ENCODE assay signal across 31 cellular contexts in the genomic region with DNA sequence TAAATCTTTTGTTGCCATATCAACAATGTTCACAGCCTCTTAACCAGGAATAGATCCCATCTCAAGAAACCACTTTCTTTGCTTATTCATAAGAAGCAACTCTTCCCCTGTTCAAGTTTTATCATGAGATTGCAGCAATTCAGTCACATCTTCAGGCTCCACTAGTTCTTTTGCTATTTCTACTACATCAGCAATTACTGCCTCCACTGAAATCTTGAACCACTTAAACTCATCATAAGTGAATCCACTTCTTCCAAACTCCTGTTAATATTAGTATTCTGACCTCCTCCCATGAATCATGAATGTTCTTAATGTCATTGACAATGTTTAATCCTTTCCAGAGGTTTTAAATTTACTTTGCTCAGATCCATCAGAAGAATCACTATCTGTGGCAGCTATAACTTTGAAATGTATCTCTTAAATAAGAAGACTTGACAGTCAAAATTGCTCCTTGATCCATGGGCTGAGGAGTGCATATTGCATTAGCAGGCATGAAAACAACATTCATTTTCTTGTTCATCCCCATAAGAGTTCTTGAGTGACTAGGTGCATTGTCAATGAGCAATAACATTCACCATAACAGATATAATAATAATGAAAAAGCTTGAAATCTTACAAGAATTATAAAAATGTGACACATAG.
"Had no signal": no experiment of that assay in that cellular context is flagged by ENCODE, and none has a peak within 500 bp of the region (broad histone marks: within the 10 kb centered on the region; RNA-seq: fewer than 3 reads in every experiment).

No MANE protein-coding gene starts in this region.

- H3K4me1 ChIP-seq: adrenal gland, body of pancreas, foreskin keratinocyte, gastrocnemius medialis, heart left ventricle had no signal

- H3K27me3 Mint-ChIP-seq: activated CD4-positive, alpha-beta memory T cell treated with anti-CD3 and anti-CD28 coated beads for 36 hours; activated CD4-positive, alpha-beta T cell treated with anti-CD3 and anti-CD28 coated beads for 36 hours; activated CD4-positive, alpha-beta T cell treated with anti-CD3 and anti-CD28 coated beads, Interleukin-2, amount 10 ng/mL, durations not matched to agents 24 days and 14 days; activated CD8-positive, alpha-beta memory T cell treated with anti-CD3 and anti-CD28 coated beads, Interleukin-2, amount 10 ng/mL, durations not matched to agents 7 days and 5 days; activated naive CD8-positive, alpha-beta T cell treated with anti-CD3 and anti-CD28 coated beads for 36 hours; activated naive CD8-positive, alpha-beta T cell treated with anti-CD3 and anti-CD28 coated beads, Interleukin-2, amount 50 U/mL, for 24 hours; effector memory CD8-positive, alpha-beta T cell had no signal

- H3K4me3 ChIP-seq: adrenal gland, body of pancreas, gastrocnemius medialis, heart left ventricle had no signal

- H3K36me3 Mint-ChIP-seq: activated CD4-positive, alpha-beta memory T cell treated with anti-CD3 and anti-CD28 coated beads for 36 hours; activated naive CD4-positive, alpha-beta T cell treated with anti-CD3 and anti-CD28 coated beads, Interleukin-2, amount 50 U/mL, for 24 hours; activated naive CD8-positive, alpha-beta T cell treated with anti-CD3 and anti-CD28 coated beads for 36 hours had no signal

- DNase-seq: activated CD4-positive, alpha-beta memory T cell treated with anti-CD3 and anti-CD28 coated beads for 36 hours; activated CD4-positive, alpha-beta T cell treated with anti-CD3 and anti-CD28 coated beads for 36 hours; activated CD4-positive, alpha-beta T cell treated with anti-CD3 and anti-CD28 coated beads, Interleukin-2, amount 10 ng/mL, durations not matched to agents 24 days and 14 days; activated CD4-positive, CD25-positive, alpha-beta regulatory T cell; activated CD4-positive, CD25-positive, alpha-beta regulatory T cell treated with anti-CD3 and anti-CD28 coated beads, Interleukin-2, amount 50 U/mL, for 72 hours; activated CD8-positive, alpha-beta memory T cell treated with anti-CD3 and anti-CD28 coated beads, Interleukin-2, amount 10 ng/mL, durations not matched to agents 7 days and 5 days; activated CD8-positive, alpha-beta memory T cell treated with anti-CD3 and anti-CD28 coated beads, Interleukin-2, amount 50 U/mL, for 4 hours; activated CD8-positive, alpha-beta T cell treated with anti-CD3 and anti-CD28 coated beads, Interleukin-2, amount 10 ng/mL, durations not matched to agents 7 days and 5 days; activated effector memory CD4-positive, alpha-beta T cell treated with anti-CD3 and anti-CD28 coated beads, Interleukin-2, amount 50 U/mL, for 16 hours; activated naive CD4-positive, alpha-beta T cell treated with anti-CD3 and anti-CD28 coated beads for 36 hours; activated naive CD8-positive, alpha-beta T cell treated with anti-CD3 and anti-CD28 coated beads for 36 hours; activated naive CD8-positive, alpha-beta T cell treated with anti-CD3 and anti-CD28 coated beads, Interleukin-2, amount 50 U/mL, for 24 hours; activated T-cell treated with anti-CD3 and anti-CD28 coated beads, Interleukin-2, amount 50 U/mL, for 1 hour; activated T-cell treated with anti-CD3 and anti-CD28 coated beads, Interleukin-2, amount 50 U/mL, for 48 hours; adrenal gland; amygdala; aorta; body of pancreas; cortex of kidney; dermis blood vessel endothelial cell; effector CD4-positive, alpha-beta T cell; effector memory CD8-positive, alpha-beta T cell; erythroblast; foreskin keratinocyte; gastrocnemius medialis; glutamatergic neuron; heart left ventricle; T-helper 2 cell had no signal

- ATAC-seq: activated CD4-positive, alpha-beta T cell treated with anti-CD3 and anti-CD28 coated beads for 36 hours; activated CD8-positive, alpha-beta memory T cell treated with anti-CD3 and anti-CD28 coated beads, Interleukin-2, amount 10 ng/mL, durations not matched to agents 7 days and 5 days; activated CD8-positive, alpha-beta T cell treated with anti-CD3 and anti-CD28 coated beads, Interleukin-2, amount 10 ng/mL, durations not matched to agents 7 days and 5 days; activated naive CD8-positive, alpha-beta T cell treated with anti-CD3 and anti-CD28 coated beads, Interleukin-2, amount 50 U/mL, for 24 hours; body of pancreas; effector memory CD8-positive, alpha-beta T cell; foreskin keratinocyte; gastrocnemius medialis; heart left ventricle had no signal

- H3K4me1 Mint-ChIP-seq: activated CD4-positive, alpha-beta T cell treated with anti-CD3 and anti-CD28 coated beads for 36 hours; activated CD4-positive, alpha-beta T cell treated with anti-CD3 and anti-CD28 coated beads, Interleukin-2, amount 10 ng/mL, durations not matched to agents 24 days and 14 days; activated CD8-positive, alpha-beta memory T cell treated with anti-CD3 and anti-CD28 coated beads, Interleukin-2, amount 10 ng/mL, durations not matched to agents 7 days and 5 days; activated naive CD4-positive, alpha-beta T cell treated with anti-CD3 and anti-CD28 coated beads, Interleukin-2, amount 50 U/mL, for 24 hours; activated naive CD8-positive, alpha-beta T cell treated with anti-CD3 and anti-CD28 coated beads for 36 hours; activated naive CD8-positive, alpha-beta T cell treated with anti-CD3 and anti-CD28 coated beads, Interleukin-2, amount 50 U/mL, for 24 hours had no signal

- H3K4me3 Mint-ChIP-seq: activated CD4-positive, alpha-beta memory T cell treated with anti-CD3 and anti-CD28 coated beads for 36 hours; activated CD4-positive, alpha-beta T cell treated with anti-CD3 and anti-CD28 coated beads for 36 hours; activated CD4-positive, alpha-beta T cell treated with anti-CD3 and anti-CD28 coated beads, Interleukin-2, amount 10 ng/mL, durations not matched to agents 24 days and 14 days; activated CD8-positive, alpha-beta memory T cell treated with anti-CD3 and anti-CD28 coated beads, Interleukin-2, amount 10 ng/mL, durations not matched to agents 7 days and 5 days; activated CD8-positive, alpha-beta T cell treated with anti-CD3 and anti-CD28 coated beads, Interleukin-2, amount 10 ng/mL, durations not matched to agents 7 days and 5 days; activated naive CD4-positive, alpha-beta T cell treated with anti-CD3 and anti-CD28 coated beads for 36 hours; activated naive CD4-positive, alpha-beta T cell treated with anti-CD3 and anti-CD28 coated beads, Interleukin-2, amount 50 U/mL, for 24 hours; activated naive CD8-positive, alpha-beta T cell treated with anti-CD3 and anti-CD28 coated beads for 36 hours; activated naive CD8-positive, alpha-beta T cell treated with anti-CD3 and anti-CD28 coated beads, Interleukin-2, amount 50 U/mL, for 24 hours; activated T-helper 1 cell treated with anti-CD3 and anti-CD28 coated beads, Interleukin-12 subunit alpha, Interleukin-12 subunit beta, Interleukin-2, Interleukin-4 antibody, amounts not matched to agents 30 ng/mL and 10 ng/mL and 1 ng/mL, durations not matched to agents 14 hours and 24 hours and 36 hours; effector memory CD8-positive, alpha-beta T cell had no signal

- H3K27me3 ChIP-seq: adrenal gland, body of pancreas, foreskin keratinocyte, gastrocnemius medialis, heart left ventricle had no signal

- H3K27ac ChIP-seq: adrenal gland, body of pancreas, foreskin keratinocyte, gastrocnemius medialis, heart left ventricle had no signal

- H3K27ac Mint-ChIP-seq: activated CD4-positive, alpha-beta memory T cell treated with anti-CD3 and anti-CD28 coated beads for 36 hours; activated CD4-positive, alpha-beta T cell treated with anti-CD3 and anti-CD28 coated beads for 36 hours; activated CD4-positive, alpha-beta T cell treated with anti-CD3 and anti-CD28 coated beads, Interleukin-2, amount 10 ng/mL, durations not matched to agents 24 days and 14 days; activated CD8-positive, alpha-beta memory T cell treated with anti-CD3 and anti-CD28 coated beads, Interleukin-2, amount 10 ng/mL, durations not matched to agents 7 days and 5 days; activated CD8-positive, alpha-beta T cell treated with anti-CD3 and anti-CD28 coated beads, Interleukin-2, amount 10 ng/mL, durations not matched to agents 7 days and 5 days; activated naive CD4-positive, alpha-beta T cell treated with anti-CD3 and anti-CD28 coated beads for 36 hours; activated naive CD4-positive, alpha-beta T cell treated with anti-CD3 and anti-CD28 coated beads, Interleukin-2, amount 50 U/mL, for 24 hours; activated naive CD8-positive, alpha-beta T cell treated with anti-CD3 and anti-CD28 coated beads for 36 hours; activated naive CD8-positive, alpha-beta T cell treated with anti-CD3 and anti-CD28 coated beads, Interleukin-2, amount 50 U/mL, for 24 hours; activated T-helper 1 cell treated with anti-CD3 and anti-CD28 coated beads, Interleukin-12 subunit alpha, Interleukin-12 subunit beta, Interleukin-2, Interleukin-4 antibody, amounts not matched to agents 30 ng/mL and 10 ng/mL and 1 ng/mL, durations not matched to agents 14 hours and 24 hours and 36 hours; activated T-helper 2 cell treated with anti-CD3 and anti-CD28 coated beads, Interferon-gamma antibody, Interleukin-2, Interleukin-4, amounts not matched to agents 10 μg/mL and 5 μg/mL and 100 μg/mL, durations not matched to agents 14 hours and 24 hours and 36 hours; effector memory CD8-positive, alpha-beta T cell had no signal

- H3K9me3 ChIP-seq: adrenal gland, body of pancreas, gastrocnemius medialis, heart left ventricle had no signal

- H3K36me3 ChIP-seq: adrenal gland, gastrocnemius medialis, heart left ventricle had no signal

- H3K9me3 Mint-ChIP-seq: activated CD4-positive, alpha-beta memory T cell treated with anti-CD3 and anti-CD28 coated beads for 36 hours; activated CD4-positive, alpha-beta T cell treated with anti-CD3 and anti-CD28 coated beads, Interleukin-2, amount 10 ng/mL, durations not matched to agents 24 days and 14 days; activated naive CD4-positive, alpha-beta T cell treated with anti-CD3 and anti-CD28 coated beads for 36 hours; activated naive CD8-positive, alpha-beta T cell treated with anti-CD3 and anti-CD28 coated beads for 36 hours; effector memory CD8-positive, alpha-beta T cell had no signal
